Comparison of ENCODE assay signal across 8 cellular contexts in genomic region chr12:122064780-122065588, GRCh38. TPM values are rescaled to one million over a fixed set of nuclear protein-coding genes. Genes with fewer than 3 reads are reported as not detected.
DNase-seq lines count a peak whose midpoint lies in the region; ATAC-seq and TF ChIP-seq lines count a peak whose summit lies in the region.

No MANE protein-coding gene starts in this region.

- no peaks in the 10 kb centered on the region for H3K9me3 Mint-ChIP-seq in activated CD4-positive, alpha-beta T cell treated with anti-CD3 and anti-CD28 coated beads for 36 hours (ENCODE audit: low read depth)

- H3K27me3 ChIP-seq in iPS-20b (ENCODE audit: insufficient read depth, low read length) (no peaks in the 10 kb centered on the region), upper lobe of right lung (no peaks in the 10 kb centered on the region)

- H3K27me3 Mint-ChIP-seq in activated CD4-positive, alpha-beta T cell treated with anti-CD3 and anti-CD28 coated beads for 36 hours = no peaks in the 10 kb centered on the region

- no peaks in the 10 kb centered on the region for H3K36me3 Mint-ChIP-seq in activated CD4-positive, alpha-beta T cell treated with anti-CD3 and anti-CD28 coated beads for 36 hours (ENCODE audit: low read depth)

- H3K4me3 Mint-ChIP-seq in activated CD4-positive, alpha-beta T cell treated with anti-CD3 and anti-CD28 coated beads for 36 hours = no peak overlapping the region

- POLR2A ChIA-PET in activated CD4-positive, alpha-beta T cell treated with anti-CD3 and anti-CD28 coated beads for 36 hours (lab: Charles Lee) = no interaction called here

- H3K27ac Mint-ChIP-seq in activated CD4-positive, alpha-beta T cell treated with anti-CD3 and anti-CD28 coated beads for 36 hours = no peak overlapping the region

- DNase-seq in DMS153 (lab: John Stamatoyannopoulos, UW) = peak; percentile 48
- DNase-seq in NCI-H128 (lab: John Stamatoyannopoulos, UW; ENCODE audit: unreplicated experiment) = peak; percentile 46
- peak; percentile 99 for DNase-seq in amniotic epithelial cell (ENCODE audit: low read depth)
- no peak for DNase-seq in upper lobe of right lung
- no peak for DNase-seq in effector CD8-positive, alpha-beta T cell (lab: John Stamatoyannopoulos, UW)
- no peak for DNase-seq in activated CD4-positive, alpha-beta T cell treated with anti-CD3 and anti-CD28 coated beads for 36 hours

- H3K36me3 ChIP-seq in iPS-20b (ENCODE audit: insufficient read depth, low read depth, low read length) (peaks cover 13% of the 10 kb centered on the region; the same call in 1 of the 2 replicates), upper lobe of right lung (no peaks in the 10 kb centered on the region)

- ATAC-seq in upper lobe of right lung (no peak), HG03354 (IDR thresholded peaks at IDR 0.05; ENCODE audit: poor library complexity, severe bottlenecking, unreplicated experiment) (no peak)
- no peak for ATAC-seq in activated CD4-positive, alpha-beta T cell treated with anti-CD3 and anti-CD28 coated beads for 36 hours

- H3K9me3 ChIP-seq in iPS-20b (ENCODE audit: insufficient read depth, low read depth, low read length) (no peaks in the 10 kb centered on the region), upper lobe of right lung (no peaks in the 10 kb centered on the region)

- H3K4me3 ChIP-seq in iPS-20b (ENCODE audit: low read length) (peak overlapping the region; percentile 50), upper lobe of right lung (no peak overlapping the region)

- CTCF ChIA-PET in activated CD4-positive, alpha-beta T cell treated with anti-CD3 and anti-CD28 coated beads for 36 hours (lab: Charles Lee) = interaction anchor here (1.9 kb wide), 1 partner anchor 59 kb away, joined by 5 read pairs; no protein-coding TSS in a partner anchor

- peaks cover 13% of the 10 kb centered on the region for H3K4me1 ChIP-seq in iPS-20b (ENCODE audit: insufficient read depth, low read length)
- peaks cover 34% of the 10 kb centered on the region for H3K4me1 ChIP-seq in upper lobe of right lung

- peak overlapping the region; percentile 25; the same call in 1 of the 2 replicates for H3K9ac ChIP-seq in iPS-20b (ENCODE audit: low read depth, low read length)

- TF ChIP-seq CTCF in upper lobe of right lung (IDR thresholded peaks at IDR 0.05) = no peak

- intact Hi-C loops in upper lobe of right lung (cut with DNase I) = no loop called here
- intact Hi-C loops in activated CD4-positive, alpha-beta T cell treated with anti-CD3 and anti-CD28 coated beads for 36 hours (cut with DNase I, micrococcal nuclease) = no loop called here

- H3K4me1 Mint-ChIP-seq in activated CD4-positive, alpha-beta T cell treated with anti-CD3 and anti-CD28 coated beads for 36 hours = peaks cover 15% of the 10 kb centered on the region

- H3K27ac ChIP-seq in iPS-20b (ENCODE audit: low read length) = no peak overlapping the region
- H3K27ac ChIP-seq in upper lobe of right lung = peak overlapping the region; percentile 65

RNA-seq across cellular contexts. Expression of gene MLXIP, which starts 13.6 kb away (rescaled TPM):
- total RNA-seq in upper lobe of right lung = 57.4 TPM
- 10 to 100 TPM; 17.7 to 26.4 TPM for total RNA-seq in activated CD4-positive, alpha-beta T cell treated with anti-CD3 and anti-CD28 coated beads for 36 hours

RNA-seq across cellular contexts. Expression of gene BCL7A, which starts 43.3 kb away (rescaled TPM):
- 11.4 TPM for total RNA-seq in upper lobe of right lung
- total RNA-seq in activated CD4-positive, alpha-beta T cell treated with anti-CD3 and anti-CD28 coated beads for 36 hours = 1 to 10 TPM; 6.4 to 6.6 TPM

Comparison
In these comparisons a context has a peak if more than half of its experiments do, and no peak if none do; other contexts are left out.
1. DNase-seq: peak in DMS153 (single experiment), NCI-H128 (single experiment) and amniotic epithelial cell (single experiment); none in upper lobe of right lung (single experiment), effector CD8-positive, alpha-beta T cell (single experiment) and activated CD4-positive, alpha-beta T cell treated with anti-CD3 and anti-CD28 coated beads for 36 hours (single experiment).